10 cellular contexts compared by ENCODE assay signal in genomic region chr4:7967501-7968261, GRCh38. TPM values are rescaled to one million over a fixed set of nuclear protein-coding genes. Genes with fewer than 3 reads are reported as not detected.
DNase-seq lines count a peak whose midpoint lies in the region; ATAC-seq and TF ChIP-seq lines count a peak whose summit lies in the region.
"Had no signal": no experiment of that assay in that cellular context is flagged by ENCODE, and none has a peak within 500 bp of the region (broad histone marks: within the 10 kb centered on the region; RNA-seq: fewer than 3 reads in every experiment).

No MANE protein-coding gene starts in this region.

- intact Hi-C loops in posterior vena cava (cut with DNase I) = loop anchor here in 1 of 2 donors (1.0 kb wide), 1 partner anchor 79 kb away; no protein-coding TSS in a partner anchor

- peaks cover 11% of the 10 kb centered on the region for H3K27me3 ChIP-seq in SJCRH30

- ATAC-seq in HG02981 (IDR thresholded peaks at IDR 0.05; ENCODE audit: unreplicated experiment) (no peak), GM19324 (IDR thresholded peaks at IDR 0.05; ENCODE audit: low FRiP score, unreplicated experiment) (no peak)

- H3K27ac ChIP-seq in SJCRH30 = no peak overlapping the region

- H3K4me1 ChIP-seq in SJCRH30 = peaks cover 42% of the 10 kb centered on the region

- DNase-seq in ELR (ENCODE audit: low read depth) (peak; percentile 55), SJCRH30 (peak; percentile 46 to 58), fibroblast of the aortic adventitia (ENCODE audit: low read depth) (peak; percentile 54), posterior vena cava (ENCODE audit: low spot score) (peak; percentile 84), NCI-H2107 (lab: John Stamatoyannopoulos, UW) (no peak), NCI-H2081 (lab: John Stamatoyannopoulos, UW) (no peak)
- DNase-seq: GF-D8, KG1 had no signal

- no peak for TF ChIP-seq CTCF in fibroblast of the aortic adventitia (IDR thresholded peaks at IDR 0.05; ENCODE audit: insufficient read depth, low read length)

- H3K9me3 ChIP-seq in SJCRH30 (replicated peaks) = no peaks in the 10 kb centered on the region

- no peaks in the 10 kb centered on the region for H3K36me3 ChIP-seq in SJCRH30

- H3K4me3 ChIP-seq in SJCRH30 (no peak overlapping the region), fibroblast of the aortic adventitia (ENCODE audit: low read depth, low read length) (no peak overlapping the region)

RNA-seq across cellular contexts. Expression of gene AFAP1, which starts 28.0 kb away (rescaled TPM):
- 12.3 and 13.9 TPM in 2 replicates for total RNA-seq in SJCRH30 (2014; rRNA removed; shearing (Covaris generic))
- total RNA-seq in fibroblast of the aortic adventitia (ENCODE audit: low replicate concordance) (66.0 and 83.9 TPM in 2 replicates), posterior vena cava (10 to 100 TPM; 45.3 TPM)

Comparison
In these comparisons a context has a peak if more than half of its experiments do, and no peak if none do; other contexts are left out.
1. DNase-seq: peak in ELR (single experiment), SJCRH30 (2 of 2), fibroblast of the aortic adventitia (single experiment) and posterior vena cava (single experiment); none in NCI-H2107 (single experiment) and NCI-H2081 (0 of 2).